ENCODE assay signal across 23 cellular contexts in genomic region chr6:1658212-1659005, GRCh38. TPM values are rescaled to one million over a fixed set of nuclear protein-coding genes. Genes with fewer than 3 reads are reported as not detected.
DNase-seq lines count a peak whose midpoint lies in the region; ATAC-seq, FAIRE-seq and TF ChIP-seq lines count a peak whose summit lies in the region.
"Had no signal": no experiment of that assay in that cellular context is flagged by ENCODE, and none has a peak within 500 bp of the region (broad histone marks: within the 10 kb centered on the region; RNA-seq: fewer than 3 reads in every experiment).

No MANE protein-coding gene starts in this region.

- intact Hi-C loops in posterior vena cava (cut with DNase I), result no loop called here

- no peaks in the 10 kb centered on the region for H4K20me1 ChIP-seq in BLaER1

- peaks cover 35% of the 10 kb centered on the region for H3K4me1 Mint-ChIP-seq in nephron progenitor cell
- H3K4me1 Mint-ChIP-seq in natural killer cell treated with Interleukin-12 subunit alpha and Interleukin-12 subunit beta and Interleukin-15 and Interleukin-18, amount 100 ng/mL, for 72 hours (ENCODE audit: low read depth in 2 of 2), result peaks cover 0 to 9% of the 10 kb centered on the region in 2 donors
- H3K4me1 Mint-ChIP-seq: CD4-positive, CD25-positive, alpha-beta regulatory T cell had no signal

- no peaks in the 10 kb centered on the region for H3K36me3 ChIP-seq in BLaER1
- H3K36me3 ChIP-seq in bronchial epithelial cell (ENCODE audit: control insufficient read depth, insufficient read depth, low read length), result no peaks in the 10 kb centered on the region
- H3K36me3 ChIP-seq: BE2C, HAP-1 had no signal

- H3K4me3 Mint-ChIP-seq in nephron progenitor cell, result no peak overlapping the region
- no peak overlapping the region for H3K4me3 Mint-ChIP-seq in natural killer cell treated with Interleukin-12 subunit alpha and Interleukin-12 subunit beta and Interleukin-15 and Interleukin-18, amount 100 ng/mL, for 72 hours
- H3K4me3 Mint-ChIP-seq: CD4-positive, CD25-positive, alpha-beta regulatory T cell; CD8-positive, alpha-beta T cell; HFFc6 had no signal

- peaks cover 6% of the 10 kb centered on the region for H3K27me3 Mint-ChIP-seq in nephron progenitor cell (ENCODE audit: low read depth, poor library complexity)
- no peaks in the 10 kb centered on the region for H3K27me3 Mint-ChIP-seq in natural killer cell treated with Interleukin-12 subunit alpha and Interleukin-12 subunit beta and Interleukin-15 and Interleukin-18, amount 100 ng/mL, for 72 hours
- H3K27me3 Mint-ChIP-seq: CD4-positive, CD25-positive, alpha-beta regulatory T cell had no signal

- no peaks in the 10 kb centered on the region; the same call in 1 of the 2 replicates for H3K9me3 ChIP-seq in BLaER1
- H3K9me3 ChIP-seq: BE2C, Caco-2, HAP-1 had no signal

- H3K27ac Mint-ChIP-seq in nephron progenitor cell, result peak overlapping the region; percentile 69
- no peak overlapping the region for H3K27ac Mint-ChIP-seq in natural killer cell treated with Interleukin-12 subunit alpha and Interleukin-12 subunit beta and Interleukin-15 and Interleukin-18, amount 100 ng/mL, for 72 hours
- H3K27ac Mint-ChIP-seq: CD8-positive, alpha-beta T cell; HFFc6 had no signal

- H3K27me3 ChIP-seq in BLaER1, result no peaks in the 10 kb centered on the region
- H3K27me3 ChIP-seq in bronchial epithelial cell (ENCODE audit: control insufficient read depth, insufficient read depth, low read length), result no peaks in the 10 kb centered on the region
- H3K27me3 ChIP-seq: BE2C had no signal

- H3K4me3 ChIP-seq in BLaER1, result no peak overlapping the region
- H3K4me3 ChIP-seq in bronchial epithelial cell (ENCODE audit: low read depth, low read length), result no peak overlapping the region
- H3K4me3 ChIP-seq: HAP-1 had no signal

- peak overlapping the region; percentile 78; the same call in 1 of the 2 replicates for H3K4me2 ChIP-seq in BLaER1

- H3K4me1 ChIP-seq in BLaER1, result peaks cover 26% of the 10 kb centered on the region
- H3K4me1 ChIP-seq: Caco-2, HAP-1 had no signal

- peak; percentile 50 for FAIRE-seq in bronchial epithelial cell (lab: Jason Lieb, UNC)
- FAIRE-seq: A204.1, G401.6, GM12892, H54 had no signal

- no peak overlapping the region for H3K27ac ChIP-seq in BLaER1
- H3K27ac ChIP-seq: 22Rv1, C4-2B had no signal

- no peaks in the 10 kb centered on the region for H3K9me3 Mint-ChIP-seq in nephron progenitor cell
- no peaks in the 10 kb centered on the region for H3K9me3 Mint-ChIP-seq in natural killer cell treated with Interleukin-12 subunit alpha and Interleukin-12 subunit beta and Interleukin-15 and Interleukin-18, amount 100 ng/mL, for 72 hours
- H3K9me3 Mint-ChIP-seq: CD4-positive, CD25-positive, alpha-beta regulatory T cell; CD8-positive, alpha-beta T cell; HFFc6 had no signal

- TF ChIP-seq CTCF in bronchial epithelial cell (IDR thresholded peaks at IDR 0.05; ENCODE audit: insufficient read depth, low read length, severe bottlenecking) (no peak), nephron progenitor cell (IDR thresholded peaks at IDR 0.05) (no peak)

- no peak overlapping the region for H3K9ac ChIP-seq in BLaER1

- peaks cover 33% of the 10 kb centered on the region for H3K36me3 Mint-ChIP-seq in nephron progenitor cell (ENCODE audit: low read depth)
- H3K36me3 Mint-ChIP-seq in natural killer cell treated with Interleukin-12 subunit alpha and Interleukin-12 subunit beta and Interleukin-15 and Interleukin-18, amount 100 ng/mL, for 72 hours, result no peaks in the 10 kb centered on the region
- H3K36me3 Mint-ChIP-seq: CD4-positive, CD25-positive, alpha-beta regulatory T cell; CD8-positive, alpha-beta T cell had no signal

- DNase-seq in bronchial epithelial cell (ENCODE audit: low read depth), result no peak
- no peak for DNase-seq in nephron progenitor cell
- peak; percentile 54 for DNase-seq in posterior vena cava (ENCODE audit: low spot score)
- no peak for DNase-seq in AML-193 (lab: John Stamatoyannopoulos, UW)
- DNase-seq in natural killer cell treated with Interleukin-12 subunit alpha and Interleukin-12 subunit beta and Interleukin-15 and Interleukin-18, amount 100 ng/mL, for 72 hours (ENCODE audit: low spot score), result no peak
- no peak for DNase-seq in NCI-H1105 (lab: John Stamatoyannopoulos, UW)
- DNase-seq: Caco-2; CD4-positive, CD25-positive, alpha-beta regulatory T cell; CD8-positive, alpha-beta T cell; DMS153; DND-41; GOT3; HFFc6 had no signal

- ATAC-seq in HG02763 (IDR thresholded peaks at IDR 0.05; ENCODE audit: unreplicated experiment), result no peak
- no peak for ATAC-seq in natural killer cell treated with Interleukin-12 subunit alpha and Interleukin-12 subunit beta and Interleukin-15 and Interleukin-18, amount 100 ng/mL, for 72 hours
- ATAC-seq: CD8-positive, alpha-beta T cell had no signal

RNA-seq across cellular contexts. Expression of gene FOXC1, which starts 48.7 kb away (rescaled TPM):
- total RNA-seq in bronchial epithelial cell (3.5 and 3.7 TPM in 2 replicates), posterior vena cava (10 to 100 TPM; 27.6 to 33.5 TPM)
- total RNA-seq in natural killer cell treated with Interleukin-12 subunit alpha and Interleukin-12 subunit beta and Interleukin-15 and Interleukin-18, amount 100 ng/mL, for 72 hours, result under 1 TPM; 0.36 to 0.57 TPM
- total RNA-seq: CD4-positive, CD25-positive, alpha-beta regulatory T cell; CD8-positive, alpha-beta T cell had no signal
